In the genomic region with DNA sequence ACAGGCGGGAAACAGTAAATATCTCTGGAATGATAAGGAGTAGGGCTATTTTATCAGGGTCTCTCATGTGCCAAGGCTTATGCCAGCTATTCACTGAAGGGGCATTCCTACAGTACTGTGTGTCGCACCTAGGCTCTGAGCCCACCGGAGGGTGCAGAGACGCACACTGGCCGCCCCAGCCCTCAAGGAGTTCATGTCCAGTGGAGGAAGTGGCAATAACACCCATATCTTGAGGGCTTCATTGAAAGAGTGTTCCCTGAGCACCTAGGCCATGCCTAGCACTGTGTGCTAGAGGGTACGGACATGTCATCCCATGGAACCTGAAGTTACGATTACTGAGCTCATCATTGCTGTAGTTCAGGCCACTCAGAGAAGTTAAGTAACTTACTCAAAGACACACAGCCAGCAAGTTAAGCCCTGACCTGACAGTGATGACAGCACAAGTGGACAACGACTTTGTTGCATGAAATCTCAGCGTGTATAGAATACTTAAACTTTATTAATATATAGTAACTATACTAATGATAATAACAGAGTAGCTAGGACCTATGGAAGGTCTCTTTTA, we compare ENCODE assay signal across 1 cellular context.
TF ChIP-seq lines count a peak whose summit lies in the region.

No MANE protein-coding gene starts in this region.

TF ChIP-seq in H1, 55 proteins besides CTCF, POLR2A, EP300 and RAD21:
- TF ChIP-seq HDAC6 (IDR thresholded peaks at IDR 0.05; ENCODE audit: low read depth, low read length) (no peak), SAP30 (IDR thresholded peaks at IDR 0.05; ENCODE audit: insufficient read depth, insufficient replicate concordance, low read length) (no peak), RFX5 (IDR thresholded peaks at IDR 0.05; ENCODE audit: borderline replicate concordance, low read depth, low read length) (no peak), JUND (IDR thresholded peaks at IDR 0.05; ENCODE audit: low read length) (no peak), CHD1 (IDR thresholded peaks at IDR 0.05; ENCODE audit: low read depth, low read length) (no peak), NRF1 (IDR thresholded peaks at IDR 0.05; ENCODE audit: low read depth, low read length) (no peak), SIRT6 (IDR thresholded peaks at IDR 0.05; ENCODE audit: low read length) (no peak), SRF (IDR thresholded peaks at IDR 0.05; ENCODE audit: low read depth, low read length) (no peak), RBBP5 (IDR thresholded peaks at IDR 0.05; ENCODE audit: borderline replicate concordance, low read depth, low read length) (no peak), GTF2F1 (IDR thresholded peaks at IDR 0.05; ENCODE audit: borderline replicate concordance, low read depth, low read length) (no peak), KDM1A (IDR thresholded peaks at IDR 0.05; ENCODE audit: borderline replicate concordance, low read length) (no peak), RXRA (IDR thresholded peaks at IDR 0.05; ENCODE audit: insufficient read depth, low read depth, low read length) (no peak), CTBP2 (IDR thresholded peaks at IDR 0.05; ENCODE audit: borderline replicate concordance, insufficient read depth, insufficient read length, low read length) (no peak)
- TF ChIP-seq, protein P1, sequence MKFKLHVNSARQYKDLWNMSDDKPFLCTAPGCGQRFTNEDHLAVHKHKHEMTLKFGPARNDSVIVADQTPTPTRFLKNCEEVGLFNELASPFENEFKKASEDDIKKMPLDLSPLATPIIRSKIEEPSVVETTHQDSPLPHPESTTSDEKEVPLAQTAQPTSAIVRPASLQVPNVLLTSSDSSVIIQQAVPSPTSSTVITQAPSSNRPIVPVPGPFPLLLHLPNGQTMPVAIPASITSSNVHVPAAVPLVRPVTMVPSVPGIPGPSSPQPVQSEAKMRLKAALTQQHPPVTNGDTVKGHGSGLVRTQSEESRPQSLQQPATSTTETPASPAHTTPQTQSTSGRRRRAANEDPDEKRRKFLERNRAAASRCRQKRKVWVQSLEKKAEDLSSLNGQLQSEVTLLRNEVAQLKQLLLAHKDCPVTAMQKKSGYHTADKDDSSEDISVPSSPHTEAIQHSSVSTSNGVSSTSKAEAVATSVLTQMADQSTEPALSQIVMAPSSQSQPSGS (IDR thresholded peaks at IDR 0.05; ENCODE audit: low read length), result no peak
- TF ChIP-seq, protein P2, sequence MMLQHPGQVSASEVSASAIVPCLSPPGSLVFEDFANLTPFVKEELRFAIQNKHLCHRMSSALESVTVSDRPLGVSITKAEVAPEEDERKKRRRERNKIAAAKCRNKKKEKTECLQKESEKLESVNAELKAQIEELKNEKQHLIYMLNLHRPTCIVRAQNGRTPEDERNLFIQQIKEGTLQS (IDR thresholded peaks at IDR 0.05; ENCODE audit: insufficient read depth, low read depth, low read length), result no peak
- TF ChIP-seq, protein P3, sequence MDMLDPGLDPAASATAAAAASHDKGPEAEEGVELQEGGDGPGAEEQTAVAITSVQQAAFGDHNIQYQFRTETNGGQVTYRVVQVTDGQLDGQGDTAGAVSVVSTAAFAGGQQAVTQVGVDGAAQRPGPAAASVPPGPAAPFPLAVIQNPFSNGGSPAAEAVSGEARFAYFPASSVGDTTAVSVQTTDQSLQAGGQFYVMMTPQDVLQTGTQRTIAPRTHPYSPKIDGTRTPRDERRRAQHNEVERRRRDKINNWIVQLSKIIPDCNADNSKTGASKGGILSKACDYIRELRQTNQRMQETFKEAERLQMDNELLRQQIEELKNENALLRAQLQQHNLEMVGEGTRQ (IDR thresholded peaks at IDR 0.05; ENCODE audit: low read length), result no peak
